ENCODE assay signal across 15 cellular contexts in the genomic region with DNA sequence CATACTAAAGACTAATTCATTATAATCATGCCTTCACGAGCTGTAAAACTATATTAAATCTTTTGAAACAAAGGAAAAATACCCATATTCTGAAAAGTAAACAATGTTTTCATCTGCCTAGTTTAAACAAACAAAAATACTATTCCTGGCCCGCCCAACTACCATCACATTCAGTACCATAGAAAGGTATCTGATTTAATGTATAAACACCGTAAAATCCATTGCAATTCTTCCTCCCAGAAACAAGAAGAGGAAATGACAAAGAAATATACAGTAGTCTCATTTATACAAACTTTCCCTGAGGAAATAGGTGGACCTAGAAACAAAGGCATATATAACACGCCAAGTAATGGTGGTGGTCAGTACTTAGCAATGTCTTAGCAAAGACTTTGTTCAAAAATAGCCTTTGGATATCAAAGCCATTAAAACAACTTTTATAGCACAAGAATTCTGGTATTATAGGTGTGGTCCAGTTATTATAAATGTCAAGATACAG.
DNase-seq lines count a peak whose midpoint lies in the region; ATAC-seq and TF ChIP-seq lines count a peak whose summit lies in the region.
"Had no signal": no experiment of that assay in that cellular context is flagged by ENCODE, and none has a peak within 500 bp of the region (broad histone marks: within the 10 kb centered on the region; RNA-seq: fewer than 3 reads in every experiment).

No MANE protein-coding gene starts in this region.

- peaks cover 6% of the 10 kb centered on the region for H3K36me3 Mint-ChIP-seq in mesothelial cell of epicardium
- H3K36me3 Mint-ChIP-seq: CD4-positive, CD25-positive, alpha-beta regulatory T cell had no signal

- H3K27me3 ChIP-seq in left ventricle myocardium inferior (ENCODE audit: low read depth) = no peaks in the 10 kb centered on the region
- H3K27me3 ChIP-seq: BLaER1 treated with 17β-estradiol and CSF1 and Interleukin-3, amounts not matched to agents 10 nM and 100 nM had no signal

- H3K4me3 Mint-ChIP-seq in mesothelial cell of epicardium = no peak overlapping the region
- H3K4me3 Mint-ChIP-seq: CD4-positive, CD25-positive, alpha-beta regulatory T cell had no signal

- H3K27ac Mint-ChIP-seq in mesothelial cell of epicardium = peak overlapping the region; percentile 84
- H3K27ac Mint-ChIP-seq: CD4-positive, CD25-positive, alpha-beta regulatory T cell had no signal

- ATAC-seq in Right ventricle myocardium superior (ENCODE audit: poor library complexity) = no peak

- peaks cover 58% of the 10 kb centered on the region for H3K4me1 Mint-ChIP-seq in mesothelial cell of epicardium
- H3K4me1 Mint-ChIP-seq: CD4-positive, CD25-positive, alpha-beta regulatory T cell had no signal

- H3K9me3 ChIP-seq in left ventricle myocardium inferior (replicated peaks) = no peaks in the 10 kb centered on the region
- H3K9me3 ChIP-seq: BLaER1 treated with 17β-estradiol and CSF1 and Interleukin-3, amounts not matched to agents 10 nM and 100 nM had no signal

- H3K9me3 Mint-ChIP-seq in mesothelial cell of epicardium = peaks cover 4% of the 10 kb centered on the region
- H3K9me3 Mint-ChIP-seq: CD4-positive, CD25-positive, alpha-beta regulatory T cell had no signal

- intact Hi-C loops in left ventricle myocardium inferior (cut with micrococcal nuclease) = no loop called here
- intact Hi-C loops in Right ventricle myocardium superior (cut with DNase I) = no loop called here

- H3K4me1 ChIP-seq in left ventricle myocardium inferior = peaks cover 51% of the 10 kb centered on the region

- H3K27me3 Mint-ChIP-seq in mesothelial cell of epicardium (ENCODE audit: low read depth) = no peaks in the 10 kb centered on the region
- H3K27me3 Mint-ChIP-seq: CD4-positive, CD25-positive, alpha-beta regulatory T cell had no signal

- H3K36me3 ChIP-seq in left ventricle myocardium inferior = no peaks in the 10 kb centered on the region
- H3K36me3 ChIP-seq: BLaER1 treated with 17β-estradiol and CSF1 and Interleukin-3, amounts not matched to agents 10 nM and 100 nM had no signal

- no peak overlapping the region for H3K4me3 ChIP-seq in left ventricle myocardium inferior
- H3K4me3 ChIP-seq: BLaER1 treated with 17β-estradiol and CSF1 and Interleukin-3, amounts not matched to agents 10 nM and 100 nM; GM23248 had no signal

- H3K27ac ChIP-seq in left ventricle myocardium inferior (replicated peaks) = peak overlapping the region; percentile 48
- H3K27ac ChIP-seq: BLaER1 treated with 17β-estradiol and CSF1 and Interleukin-3, amounts not matched to agents 10 nM and 100 nM; GM23248 had no signal

- DNase-seq in left ventricle myocardium inferior (no peak), Right ventricle myocardium superior (no peak), dermis blood vessel endothelial cell (peak; percentile 75), mesothelial cell of epicardium (ENCODE audit: low spot score in 2 of 2, unreplicated experiment in 2 of 2) (no peak), NCI-H526 treated with DMSO at 0.1 percent for 48 hours (lab: John Stamatoyannopoulos, UW) (no peak), H4 (ENCODE audit: low spot score) (no peak)
- no peak for DNase-seq in NK-92 treated with Interleukin-12 subunit alpha and Interleukin-12 subunit beta, amount 100 ng/mL, for 24 hours (lab: John Stamatoyannopoulos, UW)
- DNase-seq: 8988T; ACHN; CD4-positive, CD25-positive, alpha-beta regulatory T cell; DMS 273 treated with DMSO at 0.1 percent for 48 hours; GM23248; H7; IMR-90 had no signal

- TF ChIP-seq CTCF in left ventricle myocardium inferior (IDR thresholded peaks at IDR 0.05; ENCODE audit: borderline replicate concordance) (no peak), mesothelial cell of epicardium (IDR thresholded peaks at IDR 0.05; ENCODE audit: unreplicated experiment) (no peak)
